ENCODE assay signal across 17 cellular contexts in genomic region chr2:69985684-69986083, GRCh38. TPM values are rescaled to one million over a fixed set of nuclear protein-coding genes. Genes with fewer than 3 reads are reported as not detected.
DNase-seq lines count a peak whose midpoint lies in the region; ATAC-seq, FAIRE-seq and TF ChIP-seq lines count a peak whose summit lies in the region.
"Had no signal": no experiment of that assay in that cellular context is flagged by ENCODE, and none has a peak within 500 bp of the region (broad histone marks: within the 10 kb centered on the region; RNA-seq: fewer than 3 reads in every experiment).

No MANE protein-coding gene starts in this region.

- no peak for TF ChIP-seq RAD21 in HepG2 (CRISPR knock-in tag; IDR thresholded peaks at IDR 0.05)

- 63% methylated on average over 10 of the region's 10 CpGs for WGBS in HepG2 (ENCODE audit: low lambda C conversion rate)
- WGBS in GM23248 (ENCODE audit: low coverage in 1 of 2, low lambda C conversion rate in 2 of 2, missing lambda C conversion rate in 2 of 2), 2 experiments = 81 to 84% methylated on average over 10 of the region's 10 CpGs

- no peak for ATAC-seq in HepG2
- ATAC-seq: GM23338 had no signal

- TF ChIP-seq CTCF in NB4 (IDR thresholded peaks at IDR 0.05; ENCODE audit: low read depth, low read length) = no peak
- no peak for TF ChIP-seq CTCF in cardiac fibroblast (IDR thresholded peaks at IDR 0.05; ENCODE audit: low read depth, low read length)
- TF ChIP-seq CTCF in HepG2 (CRISPR knock-in tag; IDR thresholded peaks at IDR 0.05) = no peak
- TF ChIP-seq CTCF in tibial artery (IDR thresholded peaks at IDR 0.05) = no peak
- no peak for TF ChIP-seq CTCF in osteoblast (IDR thresholded peaks at IDR 0.05; ENCODE audit: extremely low read depth, low read depth, low read length)

- no peaks in the 10 kb centered on the region for H3K9me2 ChIP-seq in GM23248 (ENCODE audit: insufficient read depth)

- intact Hi-C loops in HepG2 (cut with micrococcal nuclease; ENCODE audit: unreplicated experiment) = no loop called here
- intact Hi-C loops in tibial artery (cut with DNase I; ENCODE audit: low total_unique reads) = no loop called here

- CTCF ChIA-PET in HepG2 (lab: Yijun Ruan, JAX; ENCODE audit: low intra/inter-chr PET ratio, low total read pairs) = no interaction called here

- no peak overlapping the region for H2AFZ ChIP-seq in HepG2 (ENCODE audit: low read length)
- no peak overlapping the region for H2AFZ ChIP-seq in osteoblast (ENCODE audit: low read length)
- no peak overlapping the region for H2AFZ ChIP-seq in GM23248
- H2AFZ ChIP-seq: GM23338 had no signal

- no peak for FAIRE-seq in HepG2 (lab: Jason Lieb, UNC)
- FAIRE-seq: colon had no signal

- H4K20me1 ChIP-seq in HepG2 (ENCODE audit: insufficient read depth, low read length) (no peaks in the 10 kb centered on the region), osteoblast (ENCODE audit: insufficient read depth, low read length) (no peaks in the 10 kb centered on the region), GM23248 (ENCODE audit: insufficient read depth) (no peaks in the 10 kb centered on the region)

- H3K36me3 ChIP-seq in HepG2 (replicated peaks in 1 of 2; ENCODE audit: control insufficient read depth in 1 of 2, insufficient read depth in 2 of 2, low read length in 2 of 2) (no peaks in the 10 kb centered on the region), tibial artery (no peaks in the 10 kb centered on the region), SJCRH30 (no peaks in the 10 kb centered on the region), osteoblast (ENCODE audit: insufficient read depth, low read length) (no peaks in the 10 kb centered on the region), GM23248 (ENCODE audit: low read depth) (no peaks in the 10 kb centered on the region)

- no peaks in the 10 kb centered on the region for H3F3A ChIP-seq in GM23248 (ENCODE audit: insufficient read depth)

- TF ChIP-seq POLR2A in NB4 (IDR thresholded peaks at IDR 0.05; ENCODE audit: extremely low read depth, insufficient read length) (no peak), HepG2 (IDR thresholded peaks at IDR 0.05; ENCODE audit: insufficient read depth in 1 of 2, low read depth in 2 of 2, low read length in 2 of 2) (no peak)

- H3K27me3 ChIP-seq in HepG2 (ENCODE audit: control insufficient read depth in 1 of 2, insufficient read depth in 2 of 2, low read length in 2 of 2) (no peaks in the 10 kb centered on the region; a peak in 1 of 5 replicates), tibial artery (no peaks in the 10 kb centered on the region), SJCRH30 (no peaks in the 10 kb centered on the region), osteoblast (ENCODE audit: insufficient read depth, low read length) (no peaks in the 10 kb centered on the region), GM23248 (replicated peaks; ENCODE audit: insufficient read depth) (no peaks in the 10 kb centered on the region)

- H3K27ac ChIP-seq in HepG2 (ENCODE audit: extremely low read length, insufficient read depth, low read length) (no peak overlapping the region), tibial artery (no peak overlapping the region), SJCRH30 (no peak overlapping the region), osteoblast (ENCODE audit: low read depth, low read length) (no peak overlapping the region), GM23248 (no peak overlapping the region)
- H3K27ac ChIP-seq: KMS-11 had no signal

- DNase-seq in NB4 (ENCODE audit: low read depth) (peak; percentile 99), cardiac fibroblast (ENCODE audit: low read depth in 2 of 2) (peak; percentile 38 to 41), HepG2 (ENCODE audit: low spot score) (no peak), tibial artery (peak; percentile 68 to 74), SJCRH30 (no peak), cortex of kidney (lab: John Stamatoyannopoulos, UW) (no peak), osteoblast (ENCODE audit: insufficient read length, low spot score, missing footprints) (no peak), GM23248 (no peak)
- DNase-seq: activated B cell treated with CpG ODN at 0.5 μM for 24 hours; activated CD8-positive, alpha-beta memory T cell treated with anti-CD3 and anti-CD28 coated beads, Interleukin-2, amount 50 U/mL, for 48 hours; activated naive CD8-positive, alpha-beta T cell treated with anti-CD3 and anti-CD28 coated beads, Interleukin-2, amount 10 ng/mL, durations not matched to agents 7 days and 5 days; CD8-positive, alpha-beta memory T cell; retina; stimulated activated naive CD4-positive, alpha-beta T cell treated with Interleukin-2 at 50 U/mL for 16 hours had no signal

- H3K4me3 ChIP-seq in NB4 (ENCODE audit: low read depth, low read length) (no peak overlapping the region), cardiac fibroblast (replicated peaks in 1 of 2; ENCODE audit: low read depth in 2 of 2, low read length in 2 of 2) (no peak overlapping the region), HepG2 (replicated peaks in 1 of 3; ENCODE audit: insufficient read depth in 1 of 3, low read depth in 2 of 3, low read length in 3 of 3) (no peak overlapping the region), tibial artery (no peak overlapping the region), SJCRH30 (no peak overlapping the region), osteoblast (ENCODE audit: insufficient read depth, low read length) (no peak overlapping the region), GM23248 (no peak overlapping the region)
- H3K4me3 ChIP-seq: GM23338 had no signal

- no peaks in the 10 kb centered on the region for H3K9me3 ChIP-seq in HepG2 (ENCODE audit: low read length)
- H3K9me3 ChIP-seq in tibial artery = no peaks in the 10 kb centered on the region
- H3K9me3 ChIP-seq in SJCRH30 (replicated peaks) = no peaks in the 10 kb centered on the region
- no peaks in the 10 kb centered on the region for H3K9me3 ChIP-seq in osteoblast (ENCODE audit: low read depth, low read length)
- no peaks in the 10 kb centered on the region for H3K9me3 ChIP-seq in GM23248 (ENCODE audit: low read depth)

- in situ Hi-C loops in HepG2 (cut with HindIII; ENCODE audit: extremely low pct_ligation_motif_present, low pct_unique_long_range_greater_than_20kb) (no loop called here), GM23248 (cut with MboI) (no loop called here)

- H3K9ac ChIP-seq in HepG2 (ENCODE audit: insufficient read depth, low read depth, low read length) = no peak overlapping the region
- no peak overlapping the region for H3K9ac ChIP-seq in GM23248
- H3K9ac ChIP-seq: KMS-11 had no signal

- no peak for TF ChIP-seq EP300 in HepG2 (IDR thresholded peaks at IDR 0.05; ENCODE audit: low read depth in 2 of 2, low read length in 2 of 2)
- TF ChIP-seq EP300 in HepG2 (CRISPR knock-in tag; IDR thresholded peaks at IDR 0.05; ENCODE audit: borderline replicate concordance) = no peak

- no peak overlapping the region for H3K4me2 ChIP-seq in HepG2 (ENCODE audit: low read depth, low read length)
- no peak overlapping the region for H3K4me2 ChIP-seq in osteoblast (ENCODE audit: insufficient read depth, low read length)
- no peak overlapping the region for H3K4me2 ChIP-seq in GM23248 (ENCODE audit: unreplicated experiment)
- H3K4me2 ChIP-seq: GM23338, KMS-11 had no signal

- BruUV-seq in HepG2 (replicated peaks; lab: Mats Ljungman, UMichigan) = no TSS peak

- POLR2A ChIA-PET in HepG2 (lab: Yijun Ruan, JAX) = interaction anchor here (1.0 kb wide), 1 partner anchor 99 kb away, joined by 3 read pairs; no protein-coding TSS in a partner anchor

- H3K4me1 ChIP-seq in HepG2 (ENCODE audit: insufficient read depth, low read length) = peaks cover 6% of the 10 kb centered on the region; the same call in 1 of the 2 replicates
- peaks cover 0 to 3% (median 0%) of the 10 kb centered on the region in 4 donors for H3K4me1 ChIP-seq in tibial artery
- H3K4me1 ChIP-seq in SJCRH30 = no peaks in the 10 kb centered on the region
- H3K4me1 ChIP-seq in osteoblast (ENCODE audit: insufficient read depth, low read length) = no peaks in the 10 kb centered on the region
- no peaks in the 10 kb centered on the region for H3K4me1 ChIP-seq in GM23248 (ENCODE audit: insufficient read depth)

- H3K79me2 ChIP-seq in HepG2 (ENCODE audit: insufficient read depth, low read length) (no peaks in the 10 kb centered on the region), osteoblast (ENCODE audit: insufficient read depth, low read length) (no peaks in the 10 kb centered on the region), GM23248 (ENCODE audit: insufficient read depth) (no peaks in the 10 kb centered on the region)

TF ChIP-seq in HepG2, 621 proteins besides CTCF, POLR2A, EP300 and RAD21 (continues in another document):
- TF ChIP-seq CEBPG (CRISPR knock-in tag; IDR thresholded peaks at IDR 0.05) (peak; percentile 18; the same call in 1 of the 2 replicates), SP2 (CRISPR knock-in tag; IDR thresholded peaks at IDR 0.05) (no peak), SOX5 (CRISPR knock-in tag; IDR thresholded peaks at IDR 0.05; ENCODE audit: borderline replicate concordance) (no peak)

RNA-seq across cellular contexts. Expression of gene ASPRV1, which starts 24.3 kb away (rescaled TPM):
- total RNA-seq in HepG2 (2016; rRNA removed; fragmentation: Illumina TruSeq; extraction: Trizol) (0.40 and 0.42 TPM in 2 replicates), osteoblast (0.29 and 0.72 TPM in 2 replicates)
- 0.18 TPM in 1 of 2 replicates, not detected in the other for total RNA-seq in HepG2 (2016; cell fraction: cytosol; rRNA removed; fragmentation: Illumina TruSeq; extraction: Trizol; ENCODE audit: low read depth)
- 0.32 and 0.40 TPM in 2 replicates for total RNA-seq in HepG2 (2016; cell fraction: insoluble cytoplasmic fraction; rRNA removed; fragmentation: Illumina TruSeq; extraction: Trizol)
- 0.28 and 0.34 TPM in 2 replicates for total RNA-seq in HepG2 (2016; cell fraction: membrane; rRNA removed; fragmentation: Illumina TruSeq; extraction: Trizol)
- total RNA-seq in HepG2 (2016; cell fraction: nucleus; rRNA removed; fragmentation: Illumina TruSeq; extraction: Trizol) = 0.47 and 0.50 TPM in 2 replicates
- polyA plus RNA-seq in HepG2 (2011; rRNA removed) (0.48 and 0.52 TPM in 2 replicates), GM23248 (2016; fragmentation: Nextera tagmentation; extraction: Ambion mirVana) (0.19 and 0.24 TPM in 2 replicates)
- polyA plus RNA-seq in HepG2 (2011; cell fraction: cytosol; rRNA removed) = 0.38 and 0.47 TPM in 2 replicates
- polyA plus RNA-seq in HepG2 (2011; cell fraction: nucleus; rRNA removed) = 1.1 and 1.8 TPM in 2 replicates
- polyA plus RNA-seq in HepG2 (2012) = 0.42 and 0.52 TPM in 2 replicates
- 0.07 TPM in 1 of 2 replicates, not detected in the other for polyA plus RNA-seq in HepG2 (2016; cell fraction: cytosol; fragmentation: Illumina TruSeq; extraction: Trizol; ENCODE audit: low read depth)
- 0.32 and 0.34 TPM in 2 replicates for polyA plus RNA-seq in HepG2 (2016; cell fraction: insoluble cytoplasmic fraction; fragmentation: Illumina TruSeq; extraction: Trizol; ENCODE audit: low read depth)
- polyA plus RNA-seq in HepG2 (2016; cell fraction: membrane; fragmentation: Illumina TruSeq; extraction: Trizol; ENCODE audit: low read depth) = 0.09 and 0.24 TPM in 2 replicates
- 0.92 and 1.1 TPM in 2 replicates for polyA plus RNA-seq in HepG2 (2016; cell fraction: nucleus; fragmentation: Illumina TruSeq; extraction: Trizol; ENCODE audit: insufficient read depth, low read depth)
- 0.14 and 0.48 TPM in 2 replicates for polyA minus RNA-seq in HepG2 (2011; rRNA and poly(A)+ RNA removed; ENCODE audit: low replicate concordance)
- 0.26 TPM in 1 of 2 replicates, not detected in the other for polyA minus RNA-seq in HepG2 (2011; cell fraction: cytosol; rRNA and poly(A)+ RNA removed)
- polyA minus RNA-seq in HepG2 (2011; cell fraction: nucleus; rRNA and poly(A)+ RNA removed) = 0.50 and 0.52 TPM in 2 replicates
- 0.51 and 0.95 TPM in 2 replicates for total RNA-seq in SJCRH30 (2014; rRNA removed; shearing (Covaris generic))
- under 0.01 and 0.86 TPM in 2 replicates for total RNA-seq in GM23248 (2014; rRNA removed; shearing (Covaris generic))

Comparison
In these comparisons a context has a peak if more than half of its experiments do, and no peak if none do; other contexts are left out.
1. DNase-seq: peak in NB4 (single experiment), cardiac fibroblast (2 of 2) and tibial artery (2 of 2); none in HepG2 (single experiment), SJCRH30 (0 of 2), cortex of kidney (single experiment), osteoblast (single experiment) and GM23248 (single experiment).